In genomic region chr11:47765086-47765485, GRCh38 we compare ENCODE assay signal across 9 cellular contexts. TPM values are rescaled to one million over a fixed set of nuclear protein-coding genes. Genes with fewer than 3 reads are reported as not detected.
DNase-seq lines count a peak whose midpoint lies in the region; ATAC-seq, FAIRE-seq and TF ChIP-seq lines count a peak whose summit lies in the region.
"Had no signal": no experiment of that assay in that cellular context is flagged by ENCODE, and none has a peak within 500 bp of the region (broad histone marks: within the 10 kb centered on the region; RNA-seq: fewer than 3 reads in every experiment).

No MANE protein-coding gene starts in this region.

- H3K4me2 ChIP-seq in IMR-90 (ENCODE audit: low read depth, low read length), result peak overlapping the region; percentile 30
- H3K4me2 ChIP-seq in astrocyte (ENCODE audit: low read length), result peak overlapping the region; percentile 91

- no peak overlapping the region for H2AK9ac ChIP-seq in IMR-90 (replicated peaks; ENCODE audit: low read depth, low read length, poor library complexity)

- no peak overlapping the region for H4K91ac ChIP-seq in IMR-90 (ENCODE audit: insufficient read depth, low read depth, low read length)

- no peak overlapping the region for H3K23ac ChIP-seq in IMR-90 (ENCODE audit: low read depth, low read length)

- no peak overlapping the region for H2BK15ac ChIP-seq in IMR-90 (ENCODE audit: low read depth, low read length)

- H3K36me3 Mint-ChIP-seq in astrocyte (ENCODE audit: low read depth, unreplicated experiment), result peaks cover 11% of the 10 kb centered on the region
- peaks cover 5% of the 10 kb centered on the region for H3K36me3 Mint-ChIP-seq in memory B cell

- H2BK20ac ChIP-seq in IMR-90 (ENCODE audit: low read depth, low read length), result no peak overlapping the region

- no peak overlapping the region for H3K4ac ChIP-seq in IMR-90 (ENCODE audit: low read depth, low read length)

- TF ChIP-seq RAD21 in IMR-90 (IDR thresholded peaks at IDR 0.05; ENCODE audit: low read length), result no peak

- peaks cover 22% of the 10 kb centered on the region for H3K36me3 ChIP-seq in BE2C
- H3K36me3 ChIP-seq in IMR-90 (ENCODE audit: control insufficient read depth, insufficient read depth, low read length), result peaks cover 32% of the 10 kb centered on the region
- peaks cover 22% of the 10 kb centered on the region for H3K36me3 ChIP-seq in astrocyte (ENCODE audit: insufficient read depth, low read length)

- H2AFZ ChIP-seq in IMR-90 (replicated peaks; ENCODE audit: low read length, poor library complexity), result no peak overlapping the region
- no peak overlapping the region for H2AFZ ChIP-seq in astrocyte (ENCODE audit: low read depth, low read length)

- no peak overlapping the region for H2AK5ac ChIP-seq in IMR-90 (ENCODE audit: low read depth, low read length)

- no peaks in the 10 kb centered on the region for H3K27me3 ChIP-seq in BE2C
- no peaks in the 10 kb centered on the region for H3K27me3 ChIP-seq in IMR-90 (ENCODE audit: control insufficient read depth, insufficient read depth, low read length)
- no peaks in the 10 kb centered on the region for H3K27me3 ChIP-seq in astrocyte (ENCODE audit: insufficient read depth, low read length)

- no peaks in the 10 kb centered on the region for H3K9me1 ChIP-seq in IMR-90 (ENCODE audit: insufficient read depth, low read length)

- H4K8ac ChIP-seq in IMR-90 (ENCODE audit: low read depth in 2 of 2, low read length in 2 of 2), result no peak overlapping the region

- H3K9me3 Mint-ChIP-seq in astrocyte (ENCODE audit: unreplicated experiment), result no peaks in the 10 kb centered on the region
- H3K9me3 Mint-ChIP-seq in memory B cell, result no peaks in the 10 kb centered on the region

- TF ChIP-seq POLR2A in IMR-90 (IDR thresholded peaks at IDR 0.05; ENCODE audit: low read depth, low read length), result no peak

- intact Hi-C loops in IMR-90 (cut with micrococcal nuclease), result loop anchor here (5.0 kb wide), 1 partner anchor 152 kb away; no protein-coding TSS in a partner anchor

- H3K18ac ChIP-seq in IMR-90 (ENCODE audit: low read depth, low read length), result no peak overlapping the region

- no peaks in the 10 kb centered on the region for H3K9me3 ChIP-seq in BE2C
- no peaks in the 10 kb centered on the region for H3K9me3 ChIP-seq in IMR-90 (ENCODE audit: control insufficient read depth, insufficient read depth, low read length)
- no peaks in the 10 kb centered on the region for H3K9me3 ChIP-seq in astrocyte (ENCODE audit: insufficient read depth, low read depth, low read length)

- H2BK120ac ChIP-seq in IMR-90 (ENCODE audit: low read depth, low read length), result no peak overlapping the region

- H3K4me3 ChIP-seq in BE2C (ENCODE audit: low read depth, low read length) (peak overlapping the region; percentile 11; the same call in 1 of the 2 replicates), IMR-90 (ENCODE audit: insufficient read depth, low read depth, low read length) (no peak overlapping the region; the same call in 1 of the 2 replicates), astrocyte (ENCODE audit: insufficient read depth, low read depth, low read length) (peak overlapping the region; percentile 99)

- in situ Hi-C loops in IMR-90 (cut with MboI; ENCODE audit: low sequenced_read_pairs), result no loop called here

- no peaks in the 10 kb centered on the region for H3K27me3 Mint-ChIP-seq in astrocyte (ENCODE audit: low read depth, unreplicated experiment)
- no peaks in the 10 kb centered on the region for H3K27me3 Mint-ChIP-seq in memory B cell

- H3K79me2 ChIP-seq in astrocyte (ENCODE audit: insufficient read depth, low read length), result peaks cover 69% of the 10 kb centered on the region

- no peak overlapping the region for H2BK5ac ChIP-seq in IMR-90 (ENCODE audit: low read depth, low read length, poor library complexity, severe bottlenecking)

- ATAC-seq in IMR-90 (ENCODE audit: low read depth), result no peak
- ATAC-seq in memory B cell (ENCODE audit: low read depth), result no peak
- no peak for ATAC-seq in HG02885 (IDR thresholded peaks at IDR 0.05; ENCODE audit: poor library complexity, unreplicated experiment)
- no peak for ATAC-seq in HG03108 (IDR thresholded peaks at IDR 0.05; ENCODE audit: unreplicated experiment)

- no peak for DNase-seq in BE2C
- peak; percentile 13 for DNase-seq in IMR-90
- DNase-seq in astrocyte (ENCODE audit: low read depth), result peak; percentile 27
- DNase-seq in memory B cell (ENCODE audit: low spot score in 2 of 2), result no peak
- no peak for DNase-seq in HTR-8/SVneo (ENCODE audit: insufficient read length, low spot score)
- no peak for DNase-seq in NCI-H2081 (lab: John Stamatoyannopoulos, UW)
- DNase-seq: NCI-H524 had no signal

- no peak overlapping the region for H3K56ac ChIP-seq in IMR-90 (ENCODE audit: extremely low read depth, insufficient read depth, low read length)

- peaks cover 6 to 31% of the 10 kb centered on the region in 2 experiments; a peak in 3 of 4 replicates for H3K79me1 ChIP-seq in IMR-90 (ENCODE audit: low read depth in 1 of 2, low read length in 2 of 2)

- BruUV-seq in IMR-90 (replicated peaks; lab: Mats Ljungman, UMichigan), result no TSS peak

- WGBS in IMR-90 (ENCODE audit: extremely low coverage in 2 of 2, insufficient read length in 1 of 2), 2 experiments, result no CpG with 5 or more reads among the region's 2 CpGs

- H3K4me3 Mint-ChIP-seq in astrocyte (ENCODE audit: unreplicated experiment) (peak overlapping the region; percentile 99), memory B cell (peak overlapping the region; percentile 90)

- H4K20me1 ChIP-seq in IMR-90 (ENCODE audit: insufficient read depth, low read length) (peaks cover 40% of the 10 kb centered on the region), astrocyte (ENCODE audit: insufficient read depth, low read length) (peaks cover 60% of the 10 kb centered on the region)

- H3K27ac Mint-ChIP-seq in astrocyte (ENCODE audit: unreplicated experiment), result peak overlapping the region; percentile 85
- peak overlapping the region; percentile 98 for H3K27ac Mint-ChIP-seq in memory B cell

- H3K4me1 Mint-ChIP-seq in astrocyte (ENCODE audit: low read depth, unreplicated experiment) (peaks cover 5% of the 10 kb centered on the region), memory B cell (peaks cover 9% of the 10 kb centered on the region)

- no peak for TF ChIP-seq CTCF in BE2C (IDR thresholded peaks at IDR 0.05; ENCODE audit: low read depth, low read length)
- TF ChIP-seq CTCF in IMR-90 (conservative IDR thresholded peaks at IDR 0.05; ENCODE audit: low read depth, low read length), result no peak
- no peak for TF ChIP-seq CTCF in astrocyte (IDR thresholded peaks at IDR 0.05; ENCODE audit: insufficient read depth, low read depth, low read length)

- H3K27ac ChIP-seq in IMR-90 (ENCODE audit: insufficient read depth, low read length) (no peak overlapping the region), astrocyte (ENCODE audit: low read depth, low read length) (no peak overlapping the region)

- no peaks in the 10 kb centered on the region for H3K4me1 ChIP-seq in BE2C
- 0 out of 2 replicates have a peak, but pooled peaks cover 1% of the 10 kb centered on the region for H3K4me1 ChIP-seq in IMR-90 (ENCODE audit: control insufficient read depth, insufficient read depth, low read length)
- H3K4me1 ChIP-seq in astrocyte (ENCODE audit: insufficient read depth, low read length), result peaks cover 19% of the 10 kb centered on the region

- POLR2A ChIA-PET in IMR-90 (lab: Charles Lee; ENCODE audit: unreplicated experiment), result no interaction called here

- H4K5ac ChIP-seq in IMR-90 (ENCODE audit: low read depth, low read length), result no peak overlapping the region

- CTCF ChIA-PET in IMR-90 (lab: Yijun Ruan, JAX), result no interaction called here

- no peak overlapping the region for H3K14ac ChIP-seq in IMR-90 (replicated peaks; ENCODE audit: low read depth, low read length)

- dilution Hi-C loops in IMR-90 (cut with HindIII; ENCODE audit: low sequenced_read_pairs, unreplicated experiment), result no loop called here

- no peak for FAIRE-seq in astrocyte (lab: Jason Lieb, UNC)
- FAIRE-seq in HTR-8/SVneo (lab: Jason Lieb, UNC), result no peak

- no peak overlapping the region for H3K9ac ChIP-seq in IMR-90 (ENCODE audit: low read depth, low read length)
- peak overlapping the region; percentile 98 for H3K9ac ChIP-seq in astrocyte (ENCODE audit: low read length)

TF ChIP-seq in IMR-90, 13 proteins besides CTCF, POLR2A, EP300 and RAD21:
- no peak for TF ChIP-seq RFX5 (IDR thresholded peaks at IDR 0.05; ENCODE audit: low read depth, low read length)
- TF ChIP-seq MXI1 (IDR thresholded peaks at IDR 0.05; ENCODE audit: borderline replicate concordance, low read depth, low read length), result no peak
- no peak for TF ChIP-seq MAFK (IDR thresholded peaks at IDR 0.05; ENCODE audit: low read depth, low read length)
- TF ChIP-seq USF2 (IDR thresholded peaks at IDR 0.05; ENCODE audit: low read depth, low read length), result no peak
- no peak for TF ChIP-seq NFE2L2 (IDR thresholded peaks at IDR 0.05; ENCODE audit: low read depth, low read length)

RNA-seq across cellular contexts. Expression of gene FNBP4, which starts 2.1 kb away (rescaled TPM):
- 29.9 TPM for polyA plus RNA-seq in BE2C (2012; ENCODE audit: insufficient read depth, insufficient read length, low read depth)
- total RNA-seq in IMR-90 (2012; rRNA removed), result 22.9 and 31.9 TPM in 2 replicates
- polyA plus RNA-seq in IMR-90 (2012; rRNA removed), result 70.5 and 78.4 TPM in 2 replicates
- 13.9 and 15.3 TPM in 2 replicates for polyA plus RNA-seq in IMR-90 (2012; cell fraction: cytosol; rRNA removed)
- 212 and 376 TPM in 2 replicates for polyA plus RNA-seq in IMR-90 (2012; cell fraction: nucleus; rRNA removed; ENCODE audit: low replicate concordance)
- total RNA-seq in astrocyte, result 59.4 and 69.7 TPM in 2 replicates

RNA-seq across cellular contexts. Expression of gene AGBL2, which starts 49.9 kb away (rescaled TPM):
- not detected for polyA plus RNA-seq in BE2C (2012; ENCODE audit: insufficient read depth, insufficient read length, low read depth)
- total RNA-seq in IMR-90 (2012; rRNA removed) (0.36 and 0.56 TPM in 2 replicates), astrocyte (1.4 and 2.1 TPM in 2 replicates)
- 1.2 and 1.5 TPM in 2 replicates for polyA plus RNA-seq in IMR-90 (2012; rRNA removed)
- 0.12 and 0.55 TPM in 2 replicates for polyA plus RNA-seq in IMR-90 (2012; cell fraction: cytosol; rRNA removed)
- polyA plus RNA-seq in IMR-90 (2012; cell fraction: nucleus; rRNA removed; ENCODE audit: low replicate concordance), result 9.9 and 12.9 TPM in 2 replicates

Comparison
In these comparisons a context has a peak if more than half of its experiments do, and no peak if none do; other contexts are left out.
1. DNase-seq: peak in IMR-90 (single experiment) and astrocyte (single experiment); none in BE2C (single experiment), memory B cell (0 of 2), HTR-8/SVneo (single experiment) and NCI-H2081 (0 of 2).